Comparison of ENCODE assay signal across 12 cellular contexts in the genomic region with DNA sequence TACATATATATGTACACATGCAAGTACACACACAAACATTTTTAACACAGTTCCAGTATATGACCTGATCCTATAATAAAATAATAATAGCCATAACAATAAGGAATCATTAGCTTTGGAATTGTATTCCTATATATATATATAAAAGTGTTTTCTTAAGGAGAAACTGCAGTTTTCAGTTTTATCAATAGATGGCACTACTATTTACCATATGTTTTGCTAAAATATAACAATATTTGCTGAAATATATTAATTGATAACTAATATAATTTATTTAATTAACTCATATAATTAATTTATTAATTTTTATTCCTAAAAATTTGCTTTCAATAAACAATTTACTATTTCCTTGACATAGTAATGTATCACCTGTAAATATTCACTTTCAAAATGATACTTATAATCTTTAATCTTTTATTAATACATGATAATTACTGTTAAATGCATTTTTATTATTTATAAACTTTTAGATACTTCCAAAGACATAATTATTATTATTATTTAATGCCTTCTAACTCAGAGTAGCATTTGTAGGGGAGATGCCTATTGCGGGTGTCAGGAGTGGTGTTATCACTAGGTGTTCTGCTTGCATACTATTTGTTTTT.
DNase-seq lines count a peak whose midpoint lies in the region; ATAC-seq, FAIRE-seq and TF ChIP-seq lines count a peak whose summit lies in the region.
"Had no signal": no experiment of that assay in that cellular context is flagged by ENCODE, and none has a peak within 500 bp of the region (broad histone marks: within the 10 kb centered on the region; RNA-seq: fewer than 3 reads in every experiment).

No MANE protein-coding gene starts in this region.

- no peak for TF ChIP-seq RAD21 in GM12878 (IDR thresholded peaks at IDR 0.05; ENCODE audit: insufficient read depth, low read depth, low read length)

- no peak for TF ChIP-seq POLR2A in GM12878 (IDR thresholded peaks at IDR 0.05; ENCODE audit: low read depth, low read length)

- H3K4me1 ChIP-seq in Karpas-422 (ENCODE audit: low read length) (no peaks in the 10 kb centered on the region), GM12878 (ENCODE audit: control insufficient read depth, insufficient read depth, low read length) (no peaks in the 10 kb centered on the region), lower lobe of right lung (no peaks in the 10 kb centered on the region)
- H3K4me1 ChIP-seq: body of pancreas had no signal

- H3K79me2 ChIP-seq in Karpas-422 (ENCODE audit: low read length): no peaks in the 10 kb centered on the region
- no peaks in the 10 kb centered on the region for H3K79me2 ChIP-seq in GM12878 (ENCODE audit: control insufficient read depth, insufficient read depth, low read length)

- WGBS in GM12878 (ENCODE audit: insufficient coverage, insufficient replicate concordance, low lambda C conversion rate, missing lambda C conversion rate): 100% methylated on average over 1 of the region's 1 CpG

- RAD21 ChIA-PET in GM12878 (lab: Charles Lee; ENCODE audit: unreplicated experiment): interaction anchor here (0.6 to 2.2 kb wide), 4 partner anchors 82 to 388 kb away, joined by 3 to 19 read pairs (median 3); no protein-coding TSS in a partner anchor

- no peak overlapping the region for H3K4me3 ChIP-seq in Karpas-422 (ENCODE audit: low read length)
- H3K4me3 ChIP-seq in GM12878: no peak overlapping the region
- H3K4me3 ChIP-seq in lower lobe of right lung: no peak overlapping the region
- H3K4me3 ChIP-seq: body of pancreas had no signal

- ATAC-seq in GM12878 (no peak), lower lobe of right lung (no peak), GM18517 (IDR thresholded peaks at IDR 0.05; ENCODE audit: unreplicated experiment) (no peak), HG03439 (IDR thresholded peaks at IDR 0.05; ENCODE audit: unreplicated experiment) (no peak)
- ATAC-seq: body of pancreas had no signal

- H3K9me2 ChIP-seq in Karpas-422 (replicated peaks; ENCODE audit: insufficient read depth, low read length): no peaks in the 10 kb centered on the region

- H3K9ac ChIP-seq in Karpas-422 (ENCODE audit: low read length) (no peak overlapping the region), GM12878 (ENCODE audit: control insufficient read depth, insufficient read depth, low read length) (no peak overlapping the region)

- H3K27me3 ChIP-seq in Karpas-422 (ENCODE audit: low read length) (no peaks in the 10 kb centered on the region), GM12878 (replicated peaks in 1 of 2; ENCODE audit: control insufficient read depth in 2 of 2, insufficient read depth in 2 of 2, low read length in 1 of 2) (no peaks in the 10 kb centered on the region), lower lobe of right lung (ENCODE audit: low read depth) (no peaks in the 10 kb centered on the region)
- H3K27me3 ChIP-seq: body of pancreas had no signal

- H3K9me3 ChIP-seq in Karpas-422 (ENCODE audit: low read length) (peaks cover 3% of the 10 kb centered on the region; the same call in 1 of the 2 replicates), GM12878 (replicated peaks; ENCODE audit: control insufficient read depth, insufficient read depth, low read length) (no peaks in the 10 kb centered on the region), lower lobe of right lung (no peaks in the 10 kb centered on the region)
- H3K9me3 ChIP-seq: body of pancreas had no signal

- SMC1A ChIA-PET in GM12878 (lab: Charles Lee; ENCODE audit: uncharacterized antibody, unreplicated experiment): interaction anchor here (0.8 to 2.1 kb wide), 6 partner anchors 12 to 387 kb away, joined by 3 to 19 read pairs (median 4); no protein-coding TSS in a partner anchor

- in situ Hi-C loops in GM12878 (cut with MboI): no loop called here

- peak in 1 of 3 experiments; percentile 15; a peak in 1 of 6 replicates for TF ChIP-seq CTCF in GM12878 (IDR thresholded peaks at IDR 0.05 in 2 of 3, conservative IDR thresholded peaks at IDR 0.05 in 1 of 3; ENCODE audit: control insufficient read depth in 2 of 3, extremely low read depth in 1 of 3, insufficient read depth in 1 of 3, low read depth in 3 of 3, low read length in 3 of 3)
- peak; percentile 23 for TF ChIP-seq CTCF in lower lobe of right lung (IDR thresholded peaks at IDR 0.05)

- CTCF ChIA-PET in GM12878 (lab: Yijun Ruan, JAX): interaction anchor here (0.5 to 1.9 kb wide), 17 partner anchors 8 to 605 kb away, joined by 3 to 11 read pairs (median 4); no protein-coding TSS in a partner anchor

- H3K36me3 ChIP-seq in Karpas-422 (ENCODE audit: insufficient read depth, low read length) (no peaks in the 10 kb centered on the region), GM12878 (ENCODE audit: control insufficient read depth in 2 of 2, insufficient read depth in 2 of 2, low read length in 1 of 2) (no peaks in the 10 kb centered on the region), lower lobe of right lung (no peaks in the 10 kb centered on the region)

- TF ChIP-seq EP300 in GM12878 (IDR thresholded peaks at IDR 0.05; ENCODE audit: borderline replicate concordance in 1 of 2, control insufficient read depth in 1 of 2, low read depth in 2 of 2, low read length in 2 of 2): no peak

- H3K4me2 ChIP-seq in Karpas-422 (ENCODE audit: low read depth, low read length, poor library complexity, severe bottlenecking) (no peak overlapping the region), GM12878 (ENCODE audit: control insufficient read depth, insufficient read depth) (no peak overlapping the region)

- no TSS peak for BruUV-seq in GM12878 (replicated peaks; lab: Mats Ljungman, UMichigan)

- POLR2A ChIA-PET in GM12878 (lab: Charles Lee): no interaction called here

- no peak for FAIRE-seq in GM12878 (lab: Jason Lieb, UNC)

- intact Hi-C loops in GM12878 (cut with micrococcal nuclease; ENCODE audit: unreplicated experiment): loop anchor here (2.0 to 10.0 kb wide), 2 partner anchors 388 to 600 kb away; partner anchors contain the start of gene FSTL5
- intact Hi-C loops in lower lobe of right lung (cut with DNase I): no loop called here

- H3K27ac ChIP-seq in Karpas-422 (ENCODE audit: low read length) (no peak overlapping the region), GM12878 (ENCODE audit: control insufficient read depth, insufficient read depth) (no peak overlapping the region), lower lobe of right lung (no peak overlapping the region)
- H3K27ac ChIP-seq: body of pancreas had no signal

- DNase-seq in COR-L47 (lab: John Stamatoyannopoulos, UW) (peak; percentile 3), Karpas-422 (peak; percentile 57), GM12878 (ENCODE audit: low read depth, low spot score) (no peak), lower lobe of right lung (no peak), ureter (ENCODE audit: low spot score) (no peak), NCI-H1092 treated with DMSO at 0.1 percent for 48 hours (lab: John Stamatoyannopoulos, UW) (no peak)
- DNase-seq: activated CD8-positive, alpha-beta memory T cell treated with anti-CD3 and anti-CD28 coated beads, Interleukin-2, amount 50 U/mL, for 4 hours; body of pancreas; mesendoderm; NK-92 treated with Interleukin-12 subunit alpha and Interleukin-12 subunit beta, amount 100 ng/mL, for 24 hours had no signal

- H4K20me1 ChIP-seq in Karpas-422 (ENCODE audit: insufficient read depth, low read depth, low read length) (no peaks in the 10 kb centered on the region), GM12878 (ENCODE audit: control insufficient read depth, insufficient read depth) (no peaks in the 10 kb centered on the region)

- H2AFZ ChIP-seq in Karpas-422 (ENCODE audit: low read length) (no peak overlapping the region), GM12878 (ENCODE audit: control insufficient read depth, low read depth, low read length) (no peak overlapping the region)

TF ChIP-seq in GM12878, 131 proteins besides CTCF, POLR2A, EP300 and RAD21:
- TF ChIP-seq NR2F1 (conservative IDR thresholded peaks at IDR 0.05): no peak
- TF ChIP-seq SMC3 (IDR thresholded peaks at IDR 0.05; ENCODE audit: borderline replicate concordance, low read length): peak; percentile 33; the same call in 1 of the 2 replicates
- TF ChIP-seq ZNF592 (IDR thresholded peaks at IDR 0.05): no peak

Comparison
In these comparisons a context has a peak if more than half of its experiments do, and no peak if none do; other contexts are left out.
1. DNase-seq: peak in COR-L47 (single experiment) and Karpas-422 (single experiment); none in GM12878 (single experiment), lower lobe of right lung (single experiment), ureter (single experiment) and NCI-H1092 treated with DMSO at 0.1 percent for 48 hours (single experiment).